ENCODE assay signal across 6 cellular contexts in the genomic region with DNA sequence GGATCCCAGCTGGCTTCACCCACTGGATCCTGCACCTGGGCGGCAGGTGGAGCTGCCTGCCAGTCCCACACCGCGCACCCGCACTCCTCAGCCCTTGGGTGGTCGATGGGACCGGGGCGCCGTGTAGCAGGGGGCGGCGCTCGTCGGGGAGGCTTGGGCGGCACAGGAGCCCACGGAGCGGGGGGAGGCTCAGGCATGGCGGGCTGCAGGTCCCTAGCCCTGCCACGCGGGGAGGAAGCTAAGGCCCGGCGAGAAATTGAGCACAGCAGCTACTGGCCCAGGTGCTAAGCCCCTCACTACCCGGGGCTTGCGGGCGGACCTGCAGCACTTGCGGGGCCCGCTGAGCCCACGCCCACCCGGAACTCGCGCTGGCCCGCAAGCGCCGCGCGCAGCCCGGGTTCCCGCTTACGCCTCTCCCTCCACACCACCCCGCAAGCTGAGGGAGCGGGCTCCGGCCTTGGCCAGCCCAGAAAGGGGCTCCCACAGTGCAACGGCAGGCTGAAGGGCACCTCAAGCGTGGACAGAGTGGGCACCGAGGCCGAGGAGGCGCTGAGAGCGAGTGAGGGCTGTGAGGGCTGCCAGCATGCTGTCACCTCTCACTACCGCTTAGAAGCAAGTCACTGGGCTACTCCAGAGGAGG. TPM values are rescaled to one million over a fixed set of nuclear protein-coding genes. Genes with fewer than 3 reads are reported as not detected.
"Had no signal": no experiment of that assay in that cellular context is flagged by ENCODE, and none has a peak within 500 bp of the region (broad histone marks: within the 10 kb centered on the region; RNA-seq: fewer than 3 reads in every experiment).

No MANE protein-coding gene starts in this region.

RNA-seq across cellular contexts. Expression of a gene that starts 18.0 kb away (rescaled TPM):
- total RNA-seq: GM23248, H1, H4, H7, H9, HFFc6 had no signal
- polyA plus RNA-seq: GM23248, H1 had no signal
